17 cellular contexts compared by ENCODE assay signal in genomic region chr14:72906316-72906715, GRCh38. TPM values are rescaled to one million over a fixed set of nuclear protein-coding genes. Genes with fewer than 3 reads are reported as not detected.
DNase-seq lines count a peak whose midpoint lies in the region; ATAC-seq and TF ChIP-seq lines count a peak whose summit lies in the region.
"Had no signal": no experiment of that assay in that cellular context is flagged by ENCODE, and none has a peak within 500 bp of the region (broad histone marks: within the 10 kb centered on the region; RNA-seq: fewer than 3 reads in every experiment).

No MANE protein-coding gene starts in this region.

- no peaks in the 10 kb centered on the region for H3K79me2 ChIP-seq in Karpas-422 (ENCODE audit: low read length)

- no peak overlapping the region for H2BK120ac ChIP-seq in mesenchymal stem cell (ENCODE audit: low read depth, low read length)

- no peak for ATAC-seq in GM19035 (IDR thresholded peaks at IDR 0.05; ENCODE audit: unreplicated experiment)
- ATAC-seq: activated T-cell treated with anti-CD3 and anti-CD28 coated beads, Interleukin-2, amount 50 U/mL, for 72 hours; stimulated activated effector memory CD8-positive, alpha-beta T cell treated with anti-CD3 and anti-CD28 coated beads, Interleukin-12 subunit alpha, Interleukin-12 subunit beta, amount 100 ng/mL, for 72 hours had no signal

- peak overlapping the region; percentile 35 for H2BK5ac ChIP-seq in mesenchymal stem cell (ENCODE audit: low read depth, low read length, poor library complexity, severe bottlenecking)

- 31% methylated on average over 3 of the region's 3 CpGs for WGBS in mesenchymal stem cell

- H4K8ac ChIP-seq in mesenchymal stem cell (ENCODE audit: low read length): no peak overlapping the region

- H4K20me1 ChIP-seq in Karpas-422 (ENCODE audit: insufficient read depth, low read depth, low read length): no peaks in the 10 kb centered on the region

- H3K27ac ChIP-seq in Karpas-422 (ENCODE audit: low read length): no peak overlapping the region
- peak overlapping the region; percentile 86 for H3K27ac ChIP-seq in mesenchymal stem cell (ENCODE audit: low read length, poor library complexity, severe bottlenecking)
- H3K27ac ChIP-seq in A673 (ENCODE audit: low read depth, low read length, poor library complexity, severe bottlenecking): no peak overlapping the region
- H3K27ac ChIP-seq: adrenal gland, C4-2B, colonic mucosa had no signal

- no peak overlapping the region for H3K4ac ChIP-seq in mesenchymal stem cell (ENCODE audit: low read depth in 1 of 2, low read length in 2 of 2)

- H3K9me3 Mint-ChIP-seq in CD14-positive monocyte: no peaks in the 10 kb centered on the region
- H3K9me3 Mint-ChIP-seq: activated T-cell treated with anti-CD3 and anti-CD28 coated beads, Interleukin-2, amount 50 U/mL, for 72 hours; stimulated activated effector memory CD8-positive, alpha-beta T cell treated with anti-CD3 and anti-CD28 coated beads, Interleukin-12 subunit alpha, Interleukin-12 subunit beta, amount 100 ng/mL, for 72 hours had no signal

- H2AK5ac ChIP-seq in mesenchymal stem cell (ENCODE audit: low read length, severe bottlenecking): no peak overlapping the region

- no peak overlapping the region for H3K14ac ChIP-seq in mesenchymal stem cell (ENCODE audit: low read length in 2 of 2)

- DNase-seq in AG10803 (ENCODE audit: low read depth): peak; percentile 97
- DNase-seq in Karpas-422: no peak
- DNase-seq in cardiac fibroblast (ENCODE audit: low read depth in 2 of 2): peak; percentile 31 to 75
- DNase-seq in mesenchymal stem cell: peak; percentile 38
- DNase-seq in A673 (ENCODE audit: low spot score): no peak
- DNase-seq in NCI-H526 treated with DMSO at 0.1 percent for 48 hours (lab: John Stamatoyannopoulos, UW): no peak
- no peak for DNase-seq in CD14-positive monocyte (ENCODE audit: low spot score)
- DNase-seq: activated CD4-positive, alpha-beta T cell treated with anti-CD3 and anti-CD28 coated beads, Interleukin-2, amount 50 U/mL, for 48 hours; activated T-cell treated with anti-CD3 and anti-CD28 coated beads, Interleukin-2, amount 50 U/mL, for 72 hours; NCI-H446 had no signal

- no peak overlapping the region for H2BK12ac ChIP-seq in mesenchymal stem cell (ENCODE audit: low read length in 2 of 2)

- peaks cover 3% of the 10 kb centered on the region for H3K79me1 ChIP-seq in mesenchymal stem cell (replicated peaks; ENCODE audit: low read length, poor library complexity, severe bottlenecking)

- H3K9me3 ChIP-seq in Karpas-422 (ENCODE audit: low read length) (no peaks in the 10 kb centered on the region), mesenchymal stem cell (ENCODE audit: control insufficient read depth, low read length) (peaks cover 7% of the 10 kb centered on the region), A673 (ENCODE audit: low read depth, low read length, poor library complexity, severe bottlenecking) (no peaks in the 10 kb centered on the region)
- H3K9me3 ChIP-seq: adrenal gland, colonic mucosa, transverse colon had no signal

- no peaks in the 10 kb centered on the region for H3K9me2 ChIP-seq in Karpas-422 (replicated peaks; ENCODE audit: insufficient read depth, low read length)

- H2BK15ac ChIP-seq in mesenchymal stem cell (ENCODE audit: low read depth, poor library complexity, severe bottlenecking): no peak overlapping the region

- no TSS peak for BruUV-seq in A673 (replicated peaks; lab: Mats Ljungman, UMichigan)

- H3K4me3 ChIP-seq in AG10803 (ENCODE audit: low read length) (no peak overlapping the region), Karpas-422 (ENCODE audit: low read length) (no peak overlapping the region), cardiac fibroblast (replicated peaks in 1 of 2; ENCODE audit: low read depth in 2 of 2, low read length in 2 of 2) (no peak overlapping the region), mesenchymal stem cell (ENCODE audit: insufficient read depth in 1 of 2, low read depth in 1 of 2, low read length in 2 of 2) (no peak overlapping the region), A673 (ENCODE audit: low read depth, low read length, poor library complexity, severe bottlenecking) (no peak overlapping the region)
- H3K4me3 ChIP-seq: adrenal gland, colonic mucosa, lung, transverse colon had no signal

- H3K4me1 Mint-ChIP-seq in CD14-positive monocyte: no peaks in the 10 kb centered on the region

- TF ChIP-seq CTCF in AG10803 (conservative IDR thresholded peaks at IDR 0.05; ENCODE audit: low read length) (no peak), cardiac fibroblast (IDR thresholded peaks at IDR 0.05; ENCODE audit: low read depth, low read length) (no peak), A673 (conservative IDR thresholded peaks at IDR 0.05; ENCODE audit: low read depth, low read length) (no peak), CD14-positive monocyte (IDR thresholded peaks at IDR 0.05) (no peak)

- H3K36me3 Mint-ChIP-seq in CD14-positive monocyte: no peaks in the 10 kb centered on the region
- H3K36me3 Mint-ChIP-seq: stimulated activated effector memory CD8-positive, alpha-beta T cell treated with anti-CD3 and anti-CD28 coated beads, Interleukin-12 subunit alpha, Interleukin-12 subunit beta, amount 100 ng/mL, for 72 hours had no signal

- intact Hi-C loops in A673 (cut with micrococcal nuclease; ENCODE audit: unreplicated experiment): no loop called here
- intact Hi-C loops in CD14-positive monocyte (cut with micrococcal nuclease): no loop called here

- no peaks in the 10 kb centered on the region for H3K27me3 ChIP-seq in Karpas-422 (ENCODE audit: low read length)
- no peaks in the 10 kb centered on the region for H3K27me3 ChIP-seq in mesenchymal stem cell (ENCODE audit: control insufficient read depth in 1 of 2, insufficient read depth in 1 of 2, low read length in 2 of 2)
- no peaks in the 10 kb centered on the region for H3K27me3 ChIP-seq in A673 (replicated peaks; ENCODE audit: insufficient read depth, low read depth, low read length, poor library complexity)
- H3K27me3 ChIP-seq: adrenal gland, colonic mucosa, transverse colon had no signal

- no peak overlapping the region for H3K27ac Mint-ChIP-seq in CD14-positive monocyte
- H3K27ac Mint-ChIP-seq: activated T-cell treated with anti-CD3 and anti-CD28 coated beads, Interleukin-2, amount 50 U/mL, for 72 hours; stimulated activated effector memory CD8-positive, alpha-beta T cell treated with anti-CD3 and anti-CD28 coated beads, Interleukin-12 subunit alpha, Interleukin-12 subunit beta, amount 100 ng/mL, for 72 hours had no signal

- no peak overlapping the region for H4K91ac ChIP-seq in mesenchymal stem cell (ENCODE audit: low read length)

- H3K4me3 Mint-ChIP-seq in CD14-positive monocyte: no peak overlapping the region
- H3K4me3 Mint-ChIP-seq: activated T-cell treated with anti-CD3 and anti-CD28 coated beads, Interleukin-2, amount 50 U/mL, for 72 hours; stimulated activated effector memory CD8-positive, alpha-beta T cell treated with anti-CD3 and anti-CD28 coated beads, Interleukin-12 subunit alpha, Interleukin-12 subunit beta, amount 100 ng/mL, for 72 hours had no signal

- H3K9ac ChIP-seq in Karpas-422 (ENCODE audit: low read length) (no peak overlapping the region), mesenchymal stem cell (ENCODE audit: low read length) (no peak overlapping the region)

- no peak overlapping the region for H2AFZ ChIP-seq in Karpas-422 (ENCODE audit: low read length)
- H2AFZ ChIP-seq in mesenchymal stem cell (ENCODE audit: low read depth, low read length): no peak overlapping the region

- H3K4me2 ChIP-seq in Karpas-422 (ENCODE audit: low read depth, low read length, poor library complexity, severe bottlenecking) (peak overlapping the region; percentile 58), mesenchymal stem cell (ENCODE audit: low read length, poor library complexity, severe bottlenecking) (peak overlapping the region; percentile 35)

- no peak overlapping the region for H3K23ac ChIP-seq in mesenchymal stem cell (ENCODE audit: low read length in 2 of 2)

- CTCF ChIA-PET in A673 (lab: Charles Lee): interaction anchor here (0.6 kb wide), 1 partner anchor 368 kb away, joined by 3 read pairs; no protein-coding TSS in a partner anchor

- no peak overlapping the region for H3K18ac ChIP-seq in mesenchymal stem cell (ENCODE audit: low read depth in 1 of 2, low read length in 2 of 2)

- H3K27me3 Mint-ChIP-seq in CD14-positive monocyte (ENCODE audit: low read depth in 3 of 3): peaks cover 13 to 25% (median 13%) of the 10 kb centered on the region in 3 donors

- no peaks in the 10 kb centered on the region for H3K36me3 ChIP-seq in Karpas-422 (ENCODE audit: insufficient read depth, low read length)
- no peaks in the 10 kb centered on the region for H3K36me3 ChIP-seq in mesenchymal stem cell (ENCODE audit: control insufficient read depth in 1 of 2, insufficient read depth in 2 of 2, low read depth in 1 of 2, low read length in 2 of 2)
- H3K36me3 ChIP-seq in A673 (ENCODE audit: insufficient read depth, low read length, poor library complexity, severe bottlenecking): no peaks in the 10 kb centered on the region
- H3K36me3 ChIP-seq: adrenal gland, colonic mucosa, transverse colon had no signal

- H3K4me1 ChIP-seq in Karpas-422 (ENCODE audit: low read length): peaks cover 19% of the 10 kb centered on the region
- H3K4me1 ChIP-seq in mesenchymal stem cell (ENCODE audit: control insufficient read depth, insufficient read depth, low read depth, low read length): peaks cover 11% of the 10 kb centered on the region
- H3K4me1 ChIP-seq in A673 (ENCODE audit: insufficient read depth, low read length, poor library complexity, severe bottlenecking): peaks cover 33% of the 10 kb centered on the region
- H3K4me1 ChIP-seq: colonic mucosa had no signal

- POLR2A ChIA-PET in A673 (lab: Charles Lee; ENCODE audit: low non-redundant PET): no interaction called here

RNA-seq across cellular contexts. Expression of gene DPF3, which starts 12.4 kb away (rescaled TPM):
- 3.1 and 6.7 TPM in 2 replicates for total RNA-seq in Karpas-422 (2014; rRNA removed; shearing (Covaris generic); ENCODE audit: low replicate concordance)
- 1.0 TPM for polyA plus RNA-seq in mesenchymal stem cell (2013, experiment 1 of 2)
- 0.90 TPM for polyA plus RNA-seq in mesenchymal stem cell (2013, experiment 2 of 2)
- 15.7 and 17.6 TPM in 2 replicates for total RNA-seq in A673 (2021)
- under 1 TPM in 1 of 2 donors, not detected in 1; 0.33 TPM for polyA plus RNA-seq in CD14-positive monocyte

RNA-seq across cellular contexts. Expression of gene DCAF4, which starts 19.9 kb away (rescaled TPM):
- 29.9 and 31.9 TPM in 2 replicates for total RNA-seq in Karpas-422 (2014; rRNA removed; shearing (Covaris generic); ENCODE audit: low replicate concordance)
- 21.1 TPM for polyA plus RNA-seq in mesenchymal stem cell (2013, experiment 1 of 2)
- polyA plus RNA-seq in mesenchymal stem cell (2013, experiment 2 of 2): 23.4 TPM
- total RNA-seq in A673 (2021): 23.4 and 25.1 TPM in 2 replicates
- 1 to 10 TPM; 1.1 to 2.3 TPM for polyA plus RNA-seq in CD14-positive monocyte

Comparison
In these comparisons a context has a peak if more than half of its experiments do, and no peak if none do; other contexts are left out.
1. DNase-seq: peak in AG10803 (single experiment), cardiac fibroblast (2 of 2) and mesenchymal stem cell (single experiment); none in Karpas-422 (single experiment), A673 (single experiment), NCI-H526 treated with DMSO at 0.1 percent for 48 hours (single experiment) and CD14-positive monocyte (single experiment).